ENCODE assay signal across 30 cellular contexts in the genomic region with DNA sequence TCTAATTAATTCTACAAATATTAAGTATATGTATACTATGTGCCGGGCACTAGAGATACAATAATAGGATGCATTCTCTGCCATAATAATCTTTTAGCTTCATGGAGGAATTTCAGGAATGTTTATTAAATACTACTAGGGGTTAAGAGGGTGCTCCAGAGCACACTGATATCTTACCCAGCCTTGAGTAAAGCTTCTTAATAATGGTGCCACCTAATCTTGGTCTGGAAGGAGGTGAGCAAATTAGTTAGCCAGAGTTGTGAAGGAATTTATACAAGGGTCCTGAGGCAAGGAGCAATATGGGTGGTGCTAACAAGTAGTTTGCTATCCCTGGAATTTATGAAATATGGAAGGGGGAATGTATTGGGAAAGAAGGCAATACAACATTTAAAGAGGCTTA.
"Had no signal": no experiment of that assay in that cellular context is flagged by ENCODE, and none has a peak within 500 bp of the region (broad histone marks: within the 10 kb centered on the region; RNA-seq: fewer than 3 reads in every experiment).

No MANE protein-coding gene starts in this region.

- H3K4me1 ChIP-seq: prostate gland, right lobe of liver, sigmoid colon, spleen, suprapubic skin, testis, tibial artery, vagina had no signal

- H3K36me3 Mint-ChIP-seq: natural killer cell had no signal

- H3K27ac Mint-ChIP-seq: naive thymus-derived CD4-positive, alpha-beta T cell; natural killer cell; nephron; stimulated activated memory B cell treated with anti-CD40 and anti-IgM and Interleukin-4, amounts not matched to agents 10 μg/mL and 1 μg/mL and 100 μg/mL, for 72 hours; stimulated activated naive CD8-positive, alpha-beta T cell treated with anti-CD3 and anti-CD28 coated beads, Interleukin-15, amount 100 ng/mL, for 72 hours; type B pancreatic cell had no signal

- H3K36me3 ChIP-seq: pancreas, prostate gland, right lobe of liver, suprapubic skin, transverse colon, vagina had no signal

- ATAC-seq: naive thymus-derived CD4-positive, alpha-beta T cell; natural killer cell; pancreas; right cardiac atrium; right lobe of liver; stimulated activated memory B cell treated with anti-CD40 and anti-IgM and Interleukin-4, amounts not matched to agents 10 μg/mL and 1 μg/mL and 100 μg/mL, for 72 hours; stimulated activated naive CD8-positive, alpha-beta T cell treated with anti-CD3 and anti-CD28 coated beads, Interleukin-15, amount 100 ng/mL, for 72 hours; stimulated activated naive CD8-positive, alpha-beta T cell treated with anti-CD3 and anti-CD28 coated beads, Interleukin-15, Interleukin-2, amounts not matched to agents 100 U/mL and 50 U/mL, for 24 hours had no signal

- H3K9me3 ChIP-seq: neutrophil, pancreas, prostate gland, right lobe of liver, sigmoid colon, spleen, suprapubic skin, testis, tibial artery, transverse colon, vagina had no signal

- H3K27ac ChIP-seq: neutrophil, pancreas, prostate gland, right lobe of liver, sigmoid colon, skin epidermis, spleen, suprapubic skin, testis, tibial artery, transverse colon, vagina had no signal

- H3K9me3 Mint-ChIP-seq: naive thymus-derived CD4-positive, alpha-beta T cell; natural killer cell; nephron; stimulated activated memory B cell treated with anti-CD40 and anti-IgM and Interleukin-4, amounts not matched to agents 10 μg/mL and 1 μg/mL and 100 μg/mL, for 72 hours; stimulated activated naive CD8-positive, alpha-beta T cell treated with anti-CD3 and anti-CD28 coated beads, Interleukin-15, amount 100 ng/mL, for 72 hours; type B pancreatic cell had no signal

- H3K27me3 Mint-ChIP-seq: naive thymus-derived CD4-positive, alpha-beta T cell; stimulated activated memory B cell treated with anti-CD40 and anti-IgM and Interleukin-4, amounts not matched to agents 10 μg/mL and 1 μg/mL and 100 μg/mL, for 72 hours; stimulated activated naive CD8-positive, alpha-beta T cell treated with anti-CD3 and anti-CD28 coated beads, Interleukin-15, amount 100 ng/mL, for 72 hours; type B pancreatic cell had no signal

- H3K27me3 ChIP-seq: neutrophil, pancreas, right lobe of liver, sigmoid colon, spleen, suprapubic skin, testis, tibial artery, transverse colon, vagina had no signal

- DNase-seq: naive thymus-derived CD4-positive, alpha-beta T cell; natural killer cell; nucleus accumbens; pancreas; retina; right cardiac atrium; right lobe of liver; sigmoid colon; spleen; stimulated activated CD4-positive, alpha-beta T cell treated with anti-CD3 and anti-CD28 coated beads, Interleukin-12 subunit alpha, Interleukin-12 subunit beta, amount 100 ng/mL, for 4 hours; stimulated activated CD4-positive, alpha-beta T cell treated with anti-CD3 and anti-CD28 coated beads, Interleukin-1b, Interleukin-23, amount 100 ng/mL, for 48 hours; stimulated activated CD4-positive, alpha-beta T cell treated with anti-CD3 and anti-CD28 coated beads, Interleukin-4, amount 100 ng/mL, for 1 hour; stimulated activated CD4-positive, alpha-beta T cell treated with anti-CD3 and anti-CD28 coated beads, Interleukin-4, amount 100 ng/mL, for 4 hours; stimulated activated CD8-positive, alpha-beta memory T cell treated with anti-CD3 and anti-CD28 coated beads, Interleukin-4, amount 100 ng/mL, for 48 hours; stimulated activated naive CD4-positive, alpha-beta T cell; stimulated activated naive CD8-positive, alpha-beta T cell treated with anti-CD3 and anti-CD28 coated beads, Interleukin-15, amount 100 ng/mL, for 72 hours; stimulated activated naive CD8-positive, alpha-beta T cell treated with anti-CD3 and anti-CD28 coated beads, Interleukin-15, Interleukin-2, amounts not matched to agents 100 U/mL and 50 U/mL, for 24 hours; substantia nigra; testis; tibial artery; transverse colon had no signal

- H3K4me3 ChIP-seq: pancreas, prostate gland, right lobe of liver, sigmoid colon, skin epidermis, smooth muscle cell, spleen, suprapubic skin, testis, tibial artery, transverse colon, vagina had no signal

- H3K4me1 Mint-ChIP-seq: nephron; stimulated activated naive CD8-positive, alpha-beta T cell treated with anti-CD3 and anti-CD28 coated beads, Interleukin-15, amount 100 ng/mL, for 72 hours had no signal

- H3K4me3 Mint-ChIP-seq: naive thymus-derived CD4-positive, alpha-beta T cell; natural killer cell; nephron; stimulated activated memory B cell treated with anti-CD40 and anti-IgM and Interleukin-4, amounts not matched to agents 10 μg/mL and 1 μg/mL and 100 μg/mL, for 72 hours; stimulated activated naive CD8-positive, alpha-beta T cell treated with anti-CD3 and anti-CD28 coated beads, Interleukin-15, amount 100 ng/mL, for 72 hours; type B pancreatic cell had no signal
